ENCODE assay signal across 8 cellular contexts in the genomic region with DNA sequence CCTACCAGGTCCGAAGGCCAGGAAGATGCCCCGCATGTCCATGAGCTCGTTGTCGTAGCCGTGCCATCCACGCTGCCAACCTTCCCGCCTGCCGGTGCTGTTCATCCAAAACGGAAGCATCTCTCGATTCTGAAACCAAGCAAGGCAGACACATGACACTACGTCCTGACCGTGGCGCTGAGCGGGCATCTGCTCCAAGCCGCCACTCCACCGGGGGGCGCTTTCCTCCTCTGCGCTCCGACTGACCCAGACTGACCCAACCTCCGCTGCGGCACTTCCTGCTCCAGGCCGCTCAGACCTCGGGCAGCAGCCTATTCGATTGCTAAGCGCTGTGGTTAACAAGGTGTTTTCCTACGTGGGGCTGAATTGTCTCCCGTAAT.
DNase-seq lines count a peak whose midpoint lies in the region; ATAC-seq and TF ChIP-seq lines count a peak whose summit lies in the region.

No MANE protein-coding gene starts in this region.

- no peak overlapping the region for H3K27ac Mint-ChIP-seq in progenitor cell of endocrine pancreas

- peaks cover 2% of the 10 kb centered on the region for H3K4me1 Mint-ChIP-seq in progenitor cell of endocrine pancreas (ENCODE audit: low read depth)

- WGBS in heart right ventricle, 2 donors, result 52 to 55% methylated on average over 27 of the region's 27 CpGs

- peak; percentile 75 for DNase-seq in Right ventricle myocardium superior
- DNase-seq in Right ventricle myocardium inferior (ENCODE audit: missing footprints), result no peak
- DNase-seq in heart right ventricle, result peak; percentile 50 to 73
- no peak for DNase-seq in progenitor cell of endocrine pancreas (ENCODE audit: low spot score, unreplicated experiment)
- no peak for DNase-seq in NCI-H128 (lab: John Stamatoyannopoulos, UW; ENCODE audit: unreplicated experiment)

- intact Hi-C loops in Right ventricle myocardium superior (cut with DNase I), result no loop called here
- intact Hi-C loops in Right ventricle myocardium inferior (cut with DNase I), result no loop called here
- intact Hi-C loops in heart right ventricle (cut with DNase I), result loop anchor here in 2 of 10 donors (5.0 to 10.0 kb wide), 2 partner anchors 60 to 192 kb away; partner anchors contain the start of gene STOX2 (in 1 of the 2)

- peaks cover 35% of the 10 kb centered on the region for H3K27me3 Mint-ChIP-seq in progenitor cell of endocrine pancreas

- H3K36me3 ChIP-seq in heart right ventricle, result no peaks in the 10 kb centered on the region

- no peaks in the 10 kb centered on the region for H3K27me3 ChIP-seq in heart right ventricle

- no peaks in the 10 kb centered on the region for H3K36me3 Mint-ChIP-seq in progenitor cell of endocrine pancreas (ENCODE audit: insufficient read depth)

- H3K4me3 Mint-ChIP-seq in progenitor cell of endocrine pancreas (ENCODE audit: low read depth), result no peak overlapping the region

- H3K4me3 ChIP-seq in heart right ventricle, result peak overlapping the region in 8 of 10 donors; percentile 1 to 50 (median 38)

- ATAC-seq in Right ventricle myocardium superior (ENCODE audit: poor library complexity), result peak; percentile 61
- no peak for ATAC-seq in Right ventricle myocardium inferior
- peak in 7 of 8 donors; percentile 56 to 79 (median 75) for ATAC-seq in heart right ventricle
- no peak for ATAC-seq in GM21786 (IDR thresholded peaks at IDR 0.05; ENCODE audit: unreplicated experiment)
- ATAC-seq in HG02678 (IDR thresholded peaks at IDR 0.05; ENCODE audit: unreplicated experiment), result no peak

- peaks cover 0 to 28% (median 9%) of the 10 kb centered on the region in 9 donors for H3K4me1 ChIP-seq in heart right ventricle

- no peaks in the 10 kb centered on the region for H3K9me3 ChIP-seq in heart right ventricle

- H3K9me3 Mint-ChIP-seq in progenitor cell of endocrine pancreas (ENCODE audit: low read depth), result no peaks in the 10 kb centered on the region

- H3K27ac ChIP-seq in VCaP, result peak overlapping the region; percentile 48
- H3K27ac ChIP-seq in heart right ventricle, result no peak overlapping the region

- peak; percentile 77 for TF ChIP-seq CTCF in VCaP (conservative IDR thresholded peaks at IDR 0.05)
- TF ChIP-seq CTCF in heart right ventricle (IDR thresholded peaks at IDR 0.05), result peak in 7 of 9 donors; percentile 31 to 65 (median 56)
- TF ChIP-seq CTCF in progenitor cell of endocrine pancreas (IDR thresholded peaks at IDR 0.05; ENCODE audit: unreplicated experiment), result peak; percentile 30

Comparison
In these comparisons a context has a peak if more than half of its experiments do, and no peak if none do; other contexts are left out.
1. ATAC-seq: peak in Right ventricle myocardium superior (single experiment) and heart right ventricle (7 of 8); none in Right ventricle myocardium inferior (single experiment), GM21786 (single experiment) and HG02678 (single experiment).
2. DNase-seq: peak in Right ventricle myocardium superior (single experiment) and heart right ventricle (2 of 2); none in Right ventricle myocardium inferior (single experiment), progenitor cell of endocrine pancreas (single experiment) and NCI-H128 (single experiment).
3. Peak in every context shown above with its lines, with median percentiles within 50 percentile points of each other: CTCF ChIP-seq.